ENCODE assay signal across 18 cellular contexts in genomic region chrX:80282535-80282934, GRCh38.
DNase-seq lines count a peak whose midpoint lies in the region; ATAC-seq and TF ChIP-seq lines count a peak whose summit lies in the region.
"Had no signal": no experiment of that assay in that cellular context is flagged by ENCODE, and none has a peak within 500 bp of the region (broad histone marks: within the 10 kb centered on the region; RNA-seq: fewer than 3 reads in every experiment).

No MANE protein-coding gene starts in this region.

- H3K4me1 ChIP-seq in Karpas-422 (ENCODE audit: low read length) = no peaks in the 10 kb centered on the region
- H3K4me1 ChIP-seq: vagina had no signal

- TF ChIP-seq CTCF in C4-2B (conservative IDR thresholded peaks at IDR 0.05) = peak; percentile 43
- peak; percentile 18 for TF ChIP-seq CTCF in astrocyte of the spinal cord (IDR thresholded peaks at IDR 0.05; ENCODE audit: low read depth, low read length)
- TF ChIP-seq CTCF in neural cell (IDR thresholded peaks at IDR 0.05; ENCODE audit: poor library complexity, severe bottlenecking) = peak; percentile 38

- H3K79me2 ChIP-seq in Karpas-422 (ENCODE audit: low read length) (no peaks in the 10 kb centered on the region), neural cell (replicated peaks; ENCODE audit: insufficient read depth, low read length) (no peaks in the 10 kb centered on the region)

- no peak for TF ChIP-seq EP300 in neural cell (conservative IDR thresholded peaks at IDR 0.05; ENCODE audit: poor library complexity, severe bottlenecking)

- no peak for TF ChIP-seq RAD21 in neural cell (conservative IDR thresholded peaks at IDR 0.05)

- H3K27ac ChIP-seq in C4-2B = no peak overlapping the region
- H3K27ac ChIP-seq in Karpas-422 (ENCODE audit: low read length) = no peak overlapping the region
- H3K27ac ChIP-seq in neural cell (ENCODE audit: low read length) = no peak overlapping the region
- H3K27ac ChIP-seq: vagina had no signal

- no peaks in the 10 kb centered on the region for H3K9me2 ChIP-seq in Karpas-422 (replicated peaks; ENCODE audit: insufficient read depth, low read length)
- H3K9me2 ChIP-seq in neural cell (ENCODE audit: insufficient read depth, low read length) = no peaks in the 10 kb centered on the region

- H2AFZ ChIP-seq in Karpas-422 (ENCODE audit: low read length) = no peak overlapping the region
- H2AFZ ChIP-seq in neural cell (ENCODE audit: low read depth, low read length) = no peak overlapping the region

- H3K9ac ChIP-seq in Karpas-422 (ENCODE audit: low read length) (no peak overlapping the region), neural cell (ENCODE audit: low read length) (no peak overlapping the region)

- DNase-seq in Karpas-422 = peak; percentile 46
- peak; percentile 0 for DNase-seq in astrocyte of the spinal cord (ENCODE audit: low read depth, low spot score)
- DNase-seq in DMS153 (lab: John Stamatoyannopoulos, UW) = no peak
- DNase-seq in NCI-H146 (lab: John Stamatoyannopoulos, UW) = no peak
- DNase-seq in NCI-H446 treated with DMSO at 0.1 percent for 48 hours (lab: John Stamatoyannopoulos, UW) = no peak
- DNase-seq: activated CD4-positive, alpha-beta T cell treated with anti-CD3 and anti-CD28 coated beads, Interleukin-2, amount 50 U/mL, for 4 hours; CD4-positive, CD25-positive, alpha-beta regulatory T cell; effector memory CD4-positive, alpha-beta T cell; left cardiac atrium; NCI-H1694 treated with DMSO at 0.1 percent for 48 hours; NCI-H526; right cardiac atrium; stimulated activated CD4-positive, alpha-beta T cell treated with anti-CD3 and anti-CD28 coated beads, Interleukin-4, amount 100 ng/mL, for 24 hours; T-helper 9 cell had no signal

- no peak for ATAC-seq in HG02610 (IDR thresholded peaks at IDR 0.05; ENCODE audit: unreplicated experiment)
- ATAC-seq: left cardiac atrium, right cardiac atrium had no signal

- H3K4me2 ChIP-seq in Karpas-422 (ENCODE audit: low read depth, low read length, poor library complexity, severe bottlenecking) (no peak overlapping the region), neural cell (ENCODE audit: low read length) (no peak overlapping the region)

- H3K27me3 ChIP-seq in Karpas-422 (ENCODE audit: low read length) = no peaks in the 10 kb centered on the region
- H3K27me3 ChIP-seq in neural cell (ENCODE audit: insufficient read depth, low read depth, low read length) = no peaks in the 10 kb centered on the region
- H3K27me3 ChIP-seq: vagina had no signal

- H3K36me3 ChIP-seq in Karpas-422 (ENCODE audit: insufficient read depth, low read length) (no peaks in the 10 kb centered on the region), neural cell (ENCODE audit: insufficient read depth, low read length) (no peaks in the 10 kb centered on the region)
- H3K36me3 ChIP-seq: vagina had no signal

- H4K20me1 ChIP-seq in Karpas-422 (ENCODE audit: insufficient read depth, low read depth, low read length) = no peaks in the 10 kb centered on the region
- no peaks in the 10 kb centered on the region for H4K20me1 ChIP-seq in neural cell (ENCODE audit: insufficient read depth)

- H3K9me3 ChIP-seq in Karpas-422 (ENCODE audit: low read length) (no peaks in the 10 kb centered on the region), neural cell (ENCODE audit: low read length) (no peaks in the 10 kb centered on the region)
- H3K9me3 ChIP-seq: vagina had no signal

- H3K4me3 ChIP-seq in Karpas-422 (ENCODE audit: low read length) (no peak overlapping the region), astrocyte of the spinal cord (ENCODE audit: low read depth, low read length) (no peak overlapping the region), neural cell (ENCODE audit: low read length) (no peak overlapping the region)
- H3K4me3 ChIP-seq: vagina had no signal

- no peaks in the 10 kb centered on the region for H3F3A ChIP-seq in neural cell (ENCODE audit: insufficient read depth, low read length, poor library complexity, severe bottlenecking)

- in situ Hi-C loops in astrocyte of the spinal cord (cut with HindIII; ENCODE audit: low sequenced_read_pairs) = no loop called here

TF ChIP-seq in neural cell, 6 proteins besides CTCF, POLR2A, EP300 and RAD21:
- TF ChIP-seq SMC3 (conservative IDR thresholded peaks at IDR 0.05; ENCODE audit: poor library complexity) = peak; percentile 39
- TF ChIP-seq TAF1 (IDR thresholded peaks at IDR 0.05; ENCODE audit: low read depth) = no peak
TF ChIP-seq in neural cell: peak in this region for 1.

Comparison
In these comparisons a context has a peak if more than half of its experiments do, and no peak if none do; other contexts are left out.
1. DNase-seq: peak in Karpas-422 (single experiment) and astrocyte of the spinal cord (single experiment); none in DMS153 (single experiment), NCI-H146 (single experiment) and NCI-H446 treated with DMSO at 0.1 percent for 48 hours (single experiment).
2. Peak in every context shown above with its lines, with median percentiles within 50 percentile points of each other: CTCF ChIP-seq.